ENCODE assay signal across 23 cellular contexts in the genomic region with DNA sequence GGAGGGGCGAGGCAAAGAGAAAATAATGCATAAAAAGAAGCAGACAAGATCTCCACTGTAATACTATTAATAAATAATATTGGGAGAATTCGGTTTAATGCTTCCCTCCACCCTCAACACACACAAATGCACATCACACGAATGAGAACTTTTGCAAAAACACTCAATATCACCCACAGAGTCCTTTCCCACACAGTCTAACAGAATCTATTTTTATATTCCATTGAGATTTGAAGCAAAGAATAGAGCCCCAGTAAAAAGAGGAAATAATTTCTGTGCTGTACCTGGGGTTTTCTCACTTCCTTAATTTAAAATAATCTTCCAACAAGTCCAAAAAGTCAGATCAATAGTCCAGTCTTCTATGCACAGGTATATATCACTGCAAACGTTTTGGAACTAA. TPM values are rescaled to one million over a fixed set of nuclear protein-coding genes. Genes with fewer than 3 reads are reported as not detected.
DNase-seq lines count a peak whose midpoint lies in the region; ATAC-seq, FAIRE-seq and TF ChIP-seq lines count a peak whose summit lies in the region.
"Had no signal": no experiment of that assay in that cellular context is flagged by ENCODE, and none has a peak within 500 bp of the region (broad histone marks: within the 10 kb centered on the region; RNA-seq: fewer than 3 reads in every experiment).

No MANE protein-coding gene starts in this region.

- peaks cover 5% of the 10 kb centered on the region for H3K36me3 Mint-ChIP-seq in natural killer cell

- H3K4me3 ChIP-seq in OCI-LY7 (ENCODE audit: low read depth, low read length, poor library complexity, severe bottlenecking) (peak overlapping the region; percentile 75), PC-3 (ENCODE audit: low read length) (no peak overlapping the region), Peyer's patch (no peak overlapping the region)
- H3K4me3 ChIP-seq: adrenal gland, left ventricle myocardium inferior, upper lobe of right lung had no signal

- H3K9me2 ChIP-seq in OCI-LY7 (ENCODE audit: insufficient read depth, low read length) (no peaks in the 10 kb centered on the region), PC-3 (replicated peaks; ENCODE audit: low read length) (no peaks in the 10 kb centered on the region)

- H4K20me1 ChIP-seq in OCI-LY7 (ENCODE audit: insufficient read depth, low read length): no peaks in the 10 kb centered on the region
- no peaks in the 10 kb centered on the region for H4K20me1 ChIP-seq in PC-3 (ENCODE audit: low read length)

- CTCF ChIA-PET in OCI-LY7 (lab: Charles Lee; ENCODE audit: unreplicated experiment) (no interaction called here), PC-3 (lab: Charles Lee) (no interaction called here)

- H3K9me3 ChIP-seq in OCI-LY7 (ENCODE audit: low read length) (no peaks in the 10 kb centered on the region), PC-3 (ENCODE audit: low read length) (no peaks in the 10 kb centered on the region), Peyer's patch (no peaks in the 10 kb centered on the region)
- H3K9me3 ChIP-seq: adrenal gland, left ventricle myocardium inferior, upper lobe of right lung had no signal

- no peak overlapping the region for H3K4me3 Mint-ChIP-seq in natural killer cell
- H3K4me3 Mint-ChIP-seq: dendritic cell treated with granulocyte-macrophage colony-stimulating factor and Interleukin-4, amounts not matched to agents 40 ng/mL and 50 ng/mL, for 4 days had no signal

- H3K27ac ChIP-seq in OCI-LY7 (ENCODE audit: low read depth, low read length, poor library complexity, severe bottlenecking): peak overlapping the region; percentile 96
- no peak overlapping the region for H3K27ac ChIP-seq in PC-3 (ENCODE audit: low read length)
- H3K27ac ChIP-seq in Peyer's patch: peak overlapping the region in 1 of 4 donors; percentile 70
- H3K27ac ChIP-seq: adrenal gland, left ventricle myocardium inferior, upper lobe of right lung, VCaP had no signal

- no peak for TF ChIP-seq POLR2A in GM12891 (IDR thresholded peaks at IDR 0.05; ENCODE audit: low read depth, low read length)
- no peak for TF ChIP-seq POLR2A in Peyer's patch (IDR thresholded peaks at IDR 0.05)

- H3K36me3 ChIP-seq in OCI-LY7 (ENCODE audit: insufficient read depth, low read length) (peaks cover 69% of the 10 kb centered on the region), PC-3 (ENCODE audit: low read depth, low read length) (no peaks in the 10 kb centered on the region), Peyer's patch (no peaks in the 10 kb centered on the region)
- H3K36me3 ChIP-seq: adrenal gland, left ventricle myocardium inferior, upper lobe of right lung had no signal

- DNase-seq in GM12891 (ENCODE audit: insufficient read length, low spot score) (no peak), Kasumi-1 (lab: John Stamatoyannopoulos, UW) (peak; percentile 43 to 66), OCI-LY7 (ENCODE audit: low spot score) (peak; percentile 64), natural killer cell (no peak), PC-3 (no peak), posterior cingulate gyrus (no peak), Peyer's patch (no peak)
- DNase-seq: activated CD8-positive, alpha-beta memory T cell treated with anti-CD3 and anti-CD28 coated beads, Interleukin-2, amount 50 U/mL, for 4 hours; activated gamma-delta T cell; adrenal gland; DMS79; left ventricle myocardium inferior; NCI-H1048; NCI-H2029; NCI-H226; NCI-H774; T-helper 1 cell; upper lobe of right lung had no signal

- H3F3A ChIP-seq in PC-3 (ENCODE audit: low read length, unreplicated experiment): no peaks in the 10 kb centered on the region

- no peak for TF ChIP-seq CTCF in OCI-LY7 (conservative IDR thresholded peaks at IDR 0.05; ENCODE audit: low read length)
- TF ChIP-seq CTCF in natural killer cell (IDR thresholded peaks at IDR 0.05): no peak
- no peak for TF ChIP-seq CTCF in PC-3 (conservative IDR thresholded peaks at IDR 0.05; ENCODE audit: low read depth, low read length)
- TF ChIP-seq CTCF in Peyer's patch (IDR thresholded peaks at IDR 0.05): no peak

- no peak overlapping the region for H3K9ac ChIP-seq in PC-3 (ENCODE audit: low read length)

- H3K27me3 Mint-ChIP-seq in natural killer cell (ENCODE audit: low read depth in 2 of 2): no peaks in the 10 kb centered on the region
- H3K27me3 Mint-ChIP-seq: dendritic cell treated with granulocyte-macrophage colony-stimulating factor and Interleukin-4, amounts not matched to agents 40 ng/mL and 50 ng/mL, for 4 days had no signal

- peaks cover 62 to 64% of the 10 kb centered on the region in 2 donors for H3K4me1 Mint-ChIP-seq in natural killer cell

- ATAC-seq in natural killer cell: no peak
- ATAC-seq in PC-3: no peak
- no peak for ATAC-seq in GM21529 (IDR thresholded peaks at IDR 0.05; ENCODE audit: unreplicated experiment)
- ATAC-seq: upper lobe of right lung had no signal

- no peaks in the 10 kb centered on the region for H3K9me3 Mint-ChIP-seq in natural killer cell
- H3K9me3 Mint-ChIP-seq: dendritic cell treated with granulocyte-macrophage colony-stimulating factor and Interleukin-4, amounts not matched to agents 40 ng/mL and 50 ng/mL, for 4 days had no signal

- H2AFZ ChIP-seq in OCI-LY7 (ENCODE audit: low read length): no peak overlapping the region
- no peak overlapping the region for H2AFZ ChIP-seq in PC-3 (ENCODE audit: low read length)

- intact Hi-C loops in OCI-LY7 (cut with micrococcal nuclease; ENCODE audit: unreplicated experiment): loop anchor here (1.0 to 5.0 kb wide), 2 partner anchors 15 to 129 kb away; partner anchors contain the start of gene LCOR
- intact Hi-C loops in natural killer cell (cut with micrococcal nuclease): no loop called here
- intact Hi-C loops in PC-3 (cut with micrococcal nuclease): no loop called here
- intact Hi-C loops in posterior cingulate gyrus (cut with DNase I): no loop called here

- POLR2A ChIA-PET in OCI-LY7 (lab: Charles Lee) (interaction anchor here (1.0 to 3.7 kb wide), 5 partner anchors 9 to 38 kb away, joined by 4 to 22 read pairs (median 4); no protein-coding TSS in a partner anchor), PC-3 (lab: Charles Lee; ENCODE audit: unreplicated experiment) (no interaction called here)

- H3K27ac Mint-ChIP-seq in natural killer cell: peak overlapping the region; percentile 72 to 85
- H3K27ac Mint-ChIP-seq: dendritic cell treated with granulocyte-macrophage colony-stimulating factor and Interleukin-4, amounts not matched to agents 40 ng/mL and 50 ng/mL, for 4 days had no signal

- H3K79me2 ChIP-seq in OCI-LY7 (ENCODE audit: insufficient read depth, low read depth, low read length): peaks cover 98% of the 10 kb centered on the region
- H3K79me2 ChIP-seq in PC-3 (ENCODE audit: low read length): no peaks in the 10 kb centered on the region

- peak; percentile 85 for FAIRE-seq in GM12891 (lab: Jason Lieb, UNC)
- FAIRE-seq: bronchial epithelial cell had no signal

- H3K4me2 ChIP-seq in OCI-LY7 (ENCODE audit: low read length) (peak overlapping the region; percentile 92), PC-3 (ENCODE audit: low read length) (no peak overlapping the region)

- BruUV-seq in OCI-LY7 (replicated peaks; lab: Mats Ljungman, UMichigan) (no TSS peak), PC-3 (replicated peaks; lab: Mats Ljungman, UMichigan) (no TSS peak)

- no peaks in the 10 kb centered on the region for H3K27me3 ChIP-seq in PC-3 (ENCODE audit: low read length)
- H3K27me3 ChIP-seq in Peyer's patch: no peaks in the 10 kb centered on the region
- H3K27me3 ChIP-seq: adrenal gland, upper lobe of right lung had no signal

- H3K4me1 ChIP-seq in OCI-LY7 (ENCODE audit: insufficient read depth, low read length, poor library complexity, severe bottlenecking) (peaks cover 80% of the 10 kb centered on the region), PC-3 (ENCODE audit: insufficient read depth, low read length) (no peaks in the 10 kb centered on the region), Peyer's patch (peaks cover 0 to 6% (median 3%) of the 10 kb centered on the region in 4 donors)
- H3K4me1 ChIP-seq: adrenal gland, left ventricle myocardium inferior, upper lobe of right lung had no signal

TF ChIP-seq in GM12891, 5 proteins besides CTCF, POLR2A, EP300 and RAD21:
- no peak for TF ChIP-seq POU2F2 (IDR thresholded peaks at IDR 0.05; ENCODE audit: low read depth, low read length)
- peak; percentile 92 for TF ChIP-seq SPI1 (IDR thresholded peaks at IDR 0.05; ENCODE audit: low read depth, low read length)

RNA-seq across cellular contexts. Expression of gene PIK3AP1, which starts 17.0 kb away (rescaled TPM):
- 73.5 TPM for polyA plus RNA-seq in GM12891 (2012; ENCODE audit: low read depth, missing spikeins)
- total RNA-seq in OCI-LY7 (2014; rRNA removed; shearing (Covaris generic)): 132 and 152 TPM in 2 replicates
- total RNA-seq in OCI-LY7 (2022) (111 and 140 TPM in 2 replicates), natural killer cell (100 to 1,000 TPM in 1 of 3 donors, 10 to 100 TPM in 2; 95.3 to 137 (median 97.1) TPM), PC-3 (2014; rRNA removed) (3.7 and 4.7 TPM in 2 replicates), Peyer's patch (100 to 1,000 TPM in 1 of 4 donors, 10 to 100 TPM in 2, 1 to 10 TPM in 1; 5.8 to 111 (median 13.4) TPM)
- total RNA-seq: fibroblast of villous mesenchyme had no signal

Comparison
In these comparisons a context has a peak if more than half of its experiments do, and no peak if none do; other contexts are left out.
1. DNase-seq: peak in Kasumi-1 (2 of 2) and OCI-LY7 (single experiment); none in GM12891 (single experiment), natural killer cell (single experiment), PC-3 (single experiment), posterior cingulate gyrus (0 of 10) and Peyer's patch (0 of 3).